Comparison of ENCODE assay signal across 1 cellular context in genomic region chr4:55853484-55854046, GRCh38.
A peak's percentile ranks its signal among the peaks of the same experiment; 100 is the strongest.
TF ChIP-seq lines count a peak whose summit lies in the region.

Gene EXOC1, plus strand, starts transcription at chr4:55853648. Its CDS starts 4,676 bp downstream, at chr4:55858324.

TF ChIP-seq in H1, 55 proteins besides CTCF, POLR2A, EP300 and RAD21 (continued from another document):
- TF ChIP-seq SAP30 (IDR thresholded peaks at IDR 0.05; ENCODE audit: insufficient read depth, insufficient replicate concordance, low read length) (no peak), USF2 (IDR thresholded peaks at IDR 0.05; ENCODE audit: low read length) (peak; percentile 94), NRF1 (IDR thresholded peaks at IDR 0.05; ENCODE audit: low read depth, low read length) (no peak), CTBP2 (IDR thresholded peaks at IDR 0.05; ENCODE audit: borderline replicate concordance, insufficient read depth, insufficient read length, low read length) (no peak), KDM1A (IDR thresholded peaks at IDR 0.05; ENCODE audit: borderline replicate concordance, low read length) (no peak), SRF (IDR thresholded peaks at IDR 0.05; ENCODE audit: low read depth, low read length) (peak; percentile 2; the same call in 1 of the 2 replicates), SIRT6 (IDR thresholded peaks at IDR 0.05; ENCODE audit: low read length) (no peak), CHD1 (IDR thresholded peaks at IDR 0.05; ENCODE audit: low read depth, low read length) (no peak), JUND (IDR thresholded peaks at IDR 0.05; ENCODE audit: low read length) (no peak), BACH1 (IDR thresholded peaks at IDR 0.05; ENCODE audit: low read length) (no peak), CBX8 (IDR thresholded peaks at IDR 0.05; ENCODE audit: borderline replicate concordance, low read depth, low read length) (no peak), MAX (IDR thresholded peaks at IDR 0.05) (peak; percentile 33; the same call in 1 of the 2 replicates), SIX5 (IDR thresholded peaks at IDR 0.05; ENCODE audit: low read depth, low read length) (no peak), ASH2L (IDR thresholded peaks at IDR 0.05; ENCODE audit: low read length) (peak; percentile 94), HDAC6 (IDR thresholded peaks at IDR 0.05; ENCODE audit: low read depth, low read length) (no peak), ATF2 (IDR thresholded peaks at IDR 0.05; ENCODE audit: low read length) (no peak), RNF2 (IDR thresholded peaks at IDR 0.05; ENCODE audit: borderline replicate concordance, low read depth, low read length, missing control alignments, poor library complexity, severe bottlenecking) (no peak), ATF3 (IDR thresholded peaks at IDR 0.05; ENCODE audit: insufficient read depth, low read depth, low read length) (peak; percentile 86), EGR1 (IDR thresholded peaks at IDR 0.05; ENCODE audit: borderline replicate concordance, low read depth, low read length) (peak; percentile 89), JUN (IDR thresholded peaks at IDR 0.05; ENCODE audit: low read depth, low read length) (no peak), FOSL1 (IDR thresholded peaks at IDR 0.05; ENCODE audit: insufficient read depth, low read depth, low read length) (no peak), KDM5A (IDR thresholded peaks at IDR 0.05; ENCODE audit: low read length) (no peak), GABPA (IDR thresholded peaks at IDR 0.05; ENCODE audit: borderline replicate concordance, insufficient read depth, low read length) (peak; percentile 84; the same call in 1 of the 2 replicates), TCF12 (IDR thresholded peaks at IDR 0.05; ENCODE audit: low read depth, low read length) (no peak), POU5F1 (IDR thresholded peaks at IDR 0.05; ENCODE audit: low read depth, low read length) (no peak), BCL11A (IDR thresholded peaks at IDR 0.05; ENCODE audit: low read depth in 2 of 2, low read length in 2 of 2) (no peak), POLR2AphosphoS5 (IDR thresholded peaks at IDR 0.05; ENCODE audit: low read depth, low read length) (no peak), CHD7 (IDR thresholded peaks at IDR 0.05; ENCODE audit: insufficient replicate concordance, low read length) (no peak), SUZ12 (IDR thresholded peaks at IDR 0.05; ENCODE audit: low read length) (no peak), HDAC2 (IDR thresholded peaks at IDR 0.05; ENCODE audit: borderline replicate concordance in 1 of 2, low read depth in 2 of 2, low read length in 2 of 2) (peak in 1 of 2 experiments; percentile 76; a peak in 1 of 4 replicates), CREB1 (IDR thresholded peaks at IDR 0.05) (peak; percentile 82), E2F6 (IDR thresholded peaks at IDR 0.05) (no peak)
